ENCODE assay signal across 2 cellular contexts in genomic region chr6:21952367-21952766, GRCh38.
TF ChIP-seq lines count a peak whose summit lies in the region.

No MANE protein-coding gene starts in this region.

TF ChIP-seq in HEK293, 187 proteins besides CTCF, POLR2A, EP300 and RAD21 (continued from another document):
- no peak for TF ChIP-seq ZSCAN4 (tag by site-specific recombination; IDR thresholded peaks at IDR 0.05)

TF ChIP-seq in K562, 482 proteins besides CTCF, POLR2A, EP300 and RAD21 (continued from another document):
- TF ChIP-seq TAF1 (IDR thresholded peaks at IDR 0.05; ENCODE audit: control insufficient read depth, extremely low read depth, insufficient read depth, low read length, severe bottlenecking) (no peak), TCF7 (IDR thresholded peaks at IDR 0.05; ENCODE audit: borderline replicate concordance) (no peak), SRSF7 (optimal IDR thresholded peaks at IDR 0.05; ENCODE audit: low read depth, low read length) (no peak), TAF15 (IDR thresholded peaks at IDR 0.05; ENCODE audit: low read depth, low read length) (no peak)
